ENCODE assay signal across 7 cellular contexts in genomic region chr11:121655481-121656332, GRCh38.
DNase-seq lines count a peak whose midpoint lies in the region; ATAC-seq and TF ChIP-seq lines count a peak whose summit lies in the region.

No MANE protein-coding gene starts in this region.

- H3K27me3 Mint-ChIP-seq in brain = peaks cover 3% of the 10 kb centered on the region

- peak overlapping the region; percentile 97 to 100 (median 99) for H3K27ac Mint-ChIP-seq in brain

- peak; percentile 89 for ATAC-seq in GM18502 (IDR thresholded peaks at IDR 0.05; ENCODE audit: poor library complexity, unreplicated experiment)
- peak; percentile 82 for ATAC-seq in HG02938 (IDR thresholded peaks at IDR 0.05; ENCODE audit: unreplicated experiment)

- WGBS in sigmoid colon, 2 donors = 2% methylated on average over 48 of the region's 48 CpGs

- peak in 2 of 4 donors; percentile 15 to 16 for TF ChIP-seq EP300 in sigmoid colon (IDR thresholded peaks at IDR 0.05)

- H3K27me3 ChIP-seq in sigmoid colon = no peaks in the 10 kb centered on the region

- no peaks in the 10 kb centered on the region for H3K36me3 ChIP-seq in sigmoid colon

- no peak for TF ChIP-seq POLR2A in sigmoid colon (IDR thresholded peaks at IDR 0.05)

- H3K4me1 ChIP-seq in sigmoid colon = peaks cover 0 to 31% (median 21%) of the 10 kb centered on the region in 4 donors

- TF ChIP-seq CTCF in brain (conservative IDR thresholded peaks at IDR 0.05) (peak; percentile 90 to 97), sigmoid colon (IDR thresholded peaks at IDR 0.05) (peak; percentile 76 to 84 (median 80))

- intact Hi-C loops in sigmoid colon (cut with DNase I) = loop anchor here (1.0 to 5.0 kb wide), 7 partner anchors 68 to 851 kb away; no protein-coding TSS in a partner anchor

- peak overlapping the region; percentile 83 to 95 (median 89) for H3K27ac ChIP-seq in sigmoid colon

- DNase-seq in NCI-H2029 (lab: John Stamatoyannopoulos, UW) (peak; percentile 58), UCSD-AML1 (lab: John Stamatoyannopoulos, UW; ENCODE audit: unreplicated experiment) (peak; percentile 78), sigmoid colon (peak; percentile 95)

- H3K36me3 Mint-ChIP-seq in brain = no peaks in the 10 kb centered on the region

- H3K9me3 Mint-ChIP-seq in brain = peaks cover 0 to 12% (median 0%) of the 10 kb centered on the region in 5 experiments

- H3K4me1 Mint-ChIP-seq in brain = peaks cover 64% of the 10 kb centered on the region

- no peaks in the 10 kb centered on the region for H3K9me3 ChIP-seq in sigmoid colon

- peak overlapping the region; percentile 78 to 88 (median 82) for H3K4me3 Mint-ChIP-seq in brain

- peak overlapping the region; percentile 48 for H3K4me3 ChIP-seq in iPS-11a (ENCODE audit: low read depth, low read length)
- H3K4me3 ChIP-seq in sigmoid colon = peak overlapping the region; percentile 27 to 50 (median 40)

Comparison
In these comparisons a context has a peak if more than half of its experiments do, and no peak if none do; other contexts are left out.
1. Peak in every context shown above with its lines: DNase-seq, ATAC-seq, H3K4me3 ChIP-seq and H3K27ac ChIP-seq.